In the genomic region with DNA sequence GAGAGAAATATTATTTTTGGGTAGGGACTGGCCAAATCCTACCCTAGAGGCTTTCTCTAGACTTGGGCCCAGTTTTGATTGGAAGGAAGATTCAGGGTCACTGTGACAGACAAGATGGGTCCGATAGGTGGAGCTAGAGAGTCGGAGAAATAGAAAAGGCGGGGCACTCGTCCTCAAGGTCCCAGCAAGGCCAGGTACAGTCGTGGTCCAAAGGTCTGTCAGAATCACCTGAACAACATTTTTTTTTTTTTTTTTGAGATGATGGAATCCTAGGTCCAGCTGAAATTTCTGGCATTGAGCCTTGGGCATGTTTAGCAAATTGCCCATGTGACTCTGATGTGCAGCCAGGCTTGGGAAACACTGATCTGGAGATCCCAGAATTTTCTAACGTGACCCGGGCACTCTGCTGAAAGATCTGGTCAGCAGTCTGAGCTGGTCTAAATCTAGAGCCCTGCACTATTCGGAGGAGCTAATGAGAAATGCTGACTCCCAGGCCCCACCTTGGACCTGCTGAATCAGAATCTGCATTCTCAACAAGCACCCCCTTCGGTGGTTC, we compare ENCODE assay signal across 8 cellular contexts. TPM values are rescaled to one million over a fixed set of nuclear protein-coding genes. Genes with fewer than 3 reads are reported as not detected.
DNase-seq lines count a peak whose midpoint lies in the region; ATAC-seq and TF ChIP-seq lines count a peak whose summit lies in the region.

No MANE protein-coding gene starts in this region.

- TF ChIP-seq CTCF in DND-41 (IDR thresholded peaks at IDR 0.05; ENCODE audit: borderline replicate concordance, extremely low read depth, low read length, poor library complexity, severe bottlenecking): peak; percentile 85
- TF ChIP-seq CTCF in fibroblast of mammary gland (conservative IDR thresholded peaks at IDR 0.05; ENCODE audit: control insufficient read depth, insufficient read depth, low read depth, low read length): peak; percentile 86
- TF ChIP-seq CTCF in osteoblast (IDR thresholded peaks at IDR 0.05; ENCODE audit: extremely low read depth, low read depth, low read length): peak; percentile 92
- TF ChIP-seq CTCF in type B pancreatic cell (conservative IDR thresholded peaks at IDR 0.05): peak; percentile 89

- no peaks in the 10 kb centered on the region for H3K9me3 Mint-ChIP-seq in type B pancreatic cell

- H4K20me1 ChIP-seq in DND-41 (ENCODE audit: insufficient read depth, low read length) (no peaks in the 10 kb centered on the region), osteoblast (ENCODE audit: insufficient read depth, low read length) (no peaks in the 10 kb centered on the region)

- no peak overlapping the region for H3K4me3 Mint-ChIP-seq in type B pancreatic cell

- H3K4me3 ChIP-seq in DND-41 (ENCODE audit: low read depth in 1 of 2, low read length in 2 of 2): no peak overlapping the region
- H3K4me3 ChIP-seq in fibroblast of mammary gland (ENCODE audit: control insufficient read depth, low read depth, low read length): no peak overlapping the region
- H3K4me3 ChIP-seq in osteoblast (ENCODE audit: insufficient read depth, low read length): no peak overlapping the region

- H3K36me3 Mint-ChIP-seq in type B pancreatic cell: no peaks in the 10 kb centered on the region

- H3K36me3 ChIP-seq in DND-41 (ENCODE audit: insufficient read depth, low read length) (no peaks in the 10 kb centered on the region), osteoblast (ENCODE audit: insufficient read depth, low read length) (no peaks in the 10 kb centered on the region)

- H2AFZ ChIP-seq in DND-41 (ENCODE audit: low read depth, low read length) (peak overlapping the region; percentile 50; the same call in 1 of the 2 replicates), osteoblast (ENCODE audit: low read length) (no peak overlapping the region)

- H3K27ac ChIP-seq in DND-41 (ENCODE audit: low read length): no peak overlapping the region
- no peak overlapping the region for H3K27ac ChIP-seq in osteoblast (ENCODE audit: low read depth, low read length)

- H3K79me2 ChIP-seq in DND-41 (ENCODE audit: insufficient read depth, low read length) (no peaks in the 10 kb centered on the region), osteoblast (ENCODE audit: insufficient read depth, low read length) (no peaks in the 10 kb centered on the region)

- peak; percentile 60 for ATAC-seq in DND-41 (ENCODE audit: insufficient read depth, low read depth)
- peak; percentile 67 for ATAC-seq in GM21529 (IDR thresholded peaks at IDR 0.05; ENCODE audit: unreplicated experiment)

- H3K9me3 ChIP-seq in DND-41 (ENCODE audit: insufficient read depth, low read length, severe bottlenecking) (no peaks in the 10 kb centered on the region), osteoblast (ENCODE audit: low read depth, low read length) (no peaks in the 10 kb centered on the region)

- in situ Hi-C loops in KBM-7 (cut with MboI; ENCODE audit: low pct_unique_long_range_greater_than_20kb, low sequenced_read_pairs): loop anchor here (25.0 kb wide), 1 partner anchor 94 kb away; no protein-coding TSS in a partner anchor

- H3K27ac Mint-ChIP-seq in type B pancreatic cell: no peak overlapping the region

- no peaks in the 10 kb centered on the region for H3K27me3 ChIP-seq in DND-41 (ENCODE audit: insufficient read depth, low read length, poor library complexity)
- H3K27me3 ChIP-seq in osteoblast (ENCODE audit: insufficient read depth, low read length): no peaks in the 10 kb centered on the region

- H3K4me2 ChIP-seq in DND-41 (ENCODE audit: insufficient read depth, low read length): peak overlapping the region; percentile 46; the same call in 1 of the 2 replicates
- H3K4me2 ChIP-seq in osteoblast (ENCODE audit: insufficient read depth, low read length): no peak overlapping the region

- H3K27me3 Mint-ChIP-seq in type B pancreatic cell: peaks cover 6% of the 10 kb centered on the region

- H3K9ac ChIP-seq in DND-41 (ENCODE audit: low read depth, low read length): no peak overlapping the region

- H3K4me1 ChIP-seq in DND-41 (ENCODE audit: insufficient read depth, low read length) (peaks cover 15% of the 10 kb centered on the region), osteoblast (ENCODE audit: insufficient read depth, low read length) (peaks cover 21% of the 10 kb centered on the region)

- DNase-seq in DND-41 (peak; percentile 68), KBM-7 (peak; percentile 79), OCI-M2 (lab: John Stamatoyannopoulos, UW; ENCODE audit: unreplicated experiment) (peak; percentile 2), activated T-cell treated with anti-CD3 and anti-CD28 coated beads for 4 hours (peak; percentile 64), fibroblast of mammary gland (ENCODE audit: low read depth) (peak; percentile 66), osteoblast (ENCODE audit: insufficient read length, low spot score, missing footprints) (peak; percentile 62), type B pancreatic cell (ENCODE audit: extremely low spot score, unreplicated experiment) (no peak)

- H3K4me1 Mint-ChIP-seq in type B pancreatic cell (ENCODE audit: unreplicated experiment): peaks cover 21% of the 10 kb centered on the region

RNA-seq across cellular contexts. Expression of gene NTSR2, which starts 23.0 kb away (rescaled TPM):
- total RNA-seq in osteoblast: not detected in 2 replicates
- not detected in 2 replicates for total RNA-seq in type B pancreatic cell (ENCODE audit: low replicate concordance)

RNA-seq across cellular contexts. Expression of gene LPIN1, which starts 53.4 kb away (rescaled TPM):
- total RNA-seq in osteoblast (111 and 117 TPM in 2 replicates), type B pancreatic cell (ENCODE audit: low replicate concordance) (20.1 and 26.8 TPM in 2 replicates)
